In genomic region chr17:72134560-72135399, GRCh38 we compare ENCODE assay signal across 17 cellular contexts. TPM values are rescaled to one million over a fixed set of nuclear protein-coding genes. Genes with fewer than 3 reads are reported as not detected.
A peak's percentile ranks its signal among the peaks of the same experiment; 100 is the strongest.
DNase-seq lines count a peak whose midpoint lies in the region; ATAC-seq, FAIRE-seq and TF ChIP-seq lines count a peak whose summit lies in the region.
"Had no signal": no experiment of that assay in that cellular context is flagged by ENCODE, and none has a peak within 500 bp of the region (broad histone marks: within the 10 kb centered on the region; RNA-seq: fewer than 3 reads in every experiment).

No MANE protein-coding gene starts in this region.

- H4K20me1 ChIP-seq in PC-9 (ENCODE audit: insufficient read depth) (no peaks in the 10 kb centered on the region), fibroblast of lung (ENCODE audit: control insufficient read depth, extremely low read depth, insufficient read depth, low read length) (no peaks in the 10 kb centered on the region)

- intact Hi-C loops in left ventricle myocardium superior (cut with micrococcal nuclease), result no loop called here
- intact Hi-C loops in Right ventricle myocardium superior (cut with DNase I), result no loop called here
- intact Hi-C loops in PC-9 (cut with micrococcal nuclease; ENCODE audit: unreplicated experiment), result loop anchor here (2.0 kb wide), 1 partner anchor 32 kb away; no protein-coding TSS in a partner anchor

- TF ChIP-seq CTCF in PC-9 (conservative IDR thresholded peaks at IDR 0.05) (no peak), fibroblast of lung (conservative IDR thresholded peaks at IDR 0.05 in 1 of 2, IDR thresholded peaks at IDR 0.05 in 1 of 2; ENCODE audit: low read depth in 1 of 2, low read length in 2 of 2) (no peak), endothelial cell (IDR thresholded peaks at IDR 0.05; ENCODE audit: unreplicated experiment) (no peak)

- FAIRE-seq in urothelium cell line (lab: Jason Lieb, UNC), result peak; percentile 32
- FAIRE-seq: A204.1, GM19239 had no signal

- BruUV-seq in PC-9 (replicated peaks; lab: Mats Ljungman, UMichigan), result no TSS peak

- no peaks in the 10 kb centered on the region for H3K27me3 ChIP-seq in PC-9 (ENCODE audit: insufficient read depth, low read depth)
- no peaks in the 10 kb centered on the region for H3K27me3 ChIP-seq in fibroblast of lung (ENCODE audit: control insufficient read depth, insufficient read depth, low read length)
- H3K27me3 ChIP-seq: ascending aorta had no signal

- POLR2A ChIA-PET in PC-9 (lab: Charles Lee; ENCODE audit: unreplicated experiment), result interaction anchor here (0.5 to 0.8 kb wide), 3 partner anchors 144 to 223 kb away, joined by 3 to 9 read pairs (median 4); no protein-coding TSS in a partner anchor

- H2AFZ ChIP-seq in PC-9 (no peak overlapping the region), fibroblast of lung (ENCODE audit: low read length) (no peak overlapping the region)

- no peaks in the 10 kb centered on the region for H3K79me2 ChIP-seq in PC-9 (ENCODE audit: low read depth)
- no peaks in the 10 kb centered on the region for H3K79me2 ChIP-seq in fibroblast of lung (ENCODE audit: control insufficient read depth, insufficient read depth, low read length)

- H3K4me3 Mint-ChIP-seq in endothelial cell (ENCODE audit: unreplicated experiment), result no peak overlapping the region
- H3K4me3 Mint-ChIP-seq: activated CD8-positive, alpha-beta T cell treated with anti-CD3 and anti-CD28 coated beads, Interleukin-2, amount 10 ng/mL, durations not matched to agents 7 days and 5 days; naive thymus-derived CD4-positive, alpha-beta T cell had no signal

- no peaks in the 10 kb centered on the region for H3K9me3 ChIP-seq in PC-9 (ENCODE audit: insufficient read depth, low read depth)
- no peaks in the 10 kb centered on the region for H3K9me3 ChIP-seq in fibroblast of lung (ENCODE audit: control insufficient read depth, insufficient read depth, low read depth, low read length)
- H3K9me3 ChIP-seq: ascending aorta, psoas muscle had no signal

- CTCF ChIA-PET in PC-9 (lab: Charles Lee), result interaction anchor here (0.6 kb wide), 1 partner anchor 422 kb away, joined by 3 read pairs; no protein-coding TSS in a partner anchor

- H3K9ac ChIP-seq in fibroblast of lung (ENCODE audit: insufficient read depth, low read length), result no peak overlapping the region

- H3K9me3 Mint-ChIP-seq in endothelial cell (ENCODE audit: unreplicated experiment), result no peaks in the 10 kb centered on the region

- H3K4me1 ChIP-seq in PC-9 (replicated peaks; ENCODE audit: insufficient read depth) (peaks cover 46% of the 10 kb centered on the region), fibroblast of lung (ENCODE audit: control insufficient read depth, extremely low read depth, insufficient read depth, low read length) (peaks cover 5% of the 10 kb centered on the region)
- H3K4me1 ChIP-seq: ascending aorta, psoas muscle had no signal

- 0 out of 2 replicates have a peak overlapping the region, but pooled peaks have one; percentile 8 for H3K4me2 ChIP-seq in PC-9
- peak overlapping the region; percentile 30 for H3K4me2 ChIP-seq in fibroblast of lung (ENCODE audit: extremely low read depth, insufficient read depth, low read length)

- ATAC-seq in left ventricle myocardium superior, result peak; percentile 57
- no peak for ATAC-seq in Right ventricle myocardium superior (ENCODE audit: poor library complexity)
- ATAC-seq: activated CD8-positive, alpha-beta T cell treated with anti-CD3 and anti-CD28 coated beads, Interleukin-2, amount 10 ng/mL, durations not matched to agents 7 days and 5 days; naive thymus-derived CD4-positive, alpha-beta T cell had no signal

- H3K9me2 ChIP-seq in PC-9 (ENCODE audit: insufficient read depth), result no peaks in the 10 kb centered on the region

- no peaks in the 10 kb centered on the region for H3K36me3 Mint-ChIP-seq in endothelial cell (ENCODE audit: low read depth, unreplicated experiment)

- H3K27ac ChIP-seq in PC-9 (no peak overlapping the region), fibroblast of lung (ENCODE audit: insufficient read depth, low read length) (no peak overlapping the region)
- H3K27ac ChIP-seq: ascending aorta, psoas muscle had no signal

- H3K27me3 Mint-ChIP-seq in endothelial cell (ENCODE audit: unreplicated experiment), result no peaks in the 10 kb centered on the region

- H3K4me1 Mint-ChIP-seq in endothelial cell (ENCODE audit: unreplicated experiment), result no peaks in the 10 kb centered on the region

- H3K4me3 ChIP-seq in PC-9 (no peak overlapping the region), fibroblast of lung (replicated peaks in 1 of 4; ENCODE audit: control extremely low read depth in 1 of 4, insufficient read depth in 1 of 4, low read depth in 3 of 4, low read length in 4 of 4) (no peak overlapping the region)
- H3K4me3 ChIP-seq: ascending aorta, psoas muscle had no signal

- H3K36me3 ChIP-seq in PC-9 (ENCODE audit: low read depth), result no peaks in the 10 kb centered on the region
- no peaks in the 10 kb centered on the region for H3K36me3 ChIP-seq in fibroblast of lung (ENCODE audit: control insufficient read depth, insufficient read depth, low read length)
- H3K36me3 ChIP-seq: ascending aorta had no signal

- DNase-seq in left ventricle myocardium superior (no peak), Right ventricle myocardium superior (no peak), PC-9 (peak in 1 of 2 experiments; percentile 59), fibroblast of lung (ENCODE audit: low read depth in 2 of 2) (peak; percentile 75 to 90), urothelium cell line (ENCODE audit: low spot score) (no peak), endothelial cell (ENCODE audit: low spot score) (no peak), NCI-H510A treated with DMSO at 0.1 percent for 48 hours (lab: John Stamatoyannopoulos, UW) (no peak), NCI-H128 (lab: John Stamatoyannopoulos, UW; ENCODE audit: unreplicated experiment) (no peak)
- DNase-seq: activated CD8-positive, alpha-beta T cell treated with anti-CD3 and anti-CD28 coated beads, Interleukin-2, amount 10 ng/mL, durations not matched to agents 7 days and 5 days; activated effector memory CD4-positive, alpha-beta T cell treated with anti-CD3 and anti-CD28 coated beads, Interleukin-2, amount 50 U/mL, for 16 hours; dermis blood vessel endothelial cell; naive thymus-derived CD4-positive, alpha-beta T cell; NCI-H2081 treated with DMSO at 0.1 percent for 48 hours; psoas muscle had no signal

- H3K27ac Mint-ChIP-seq in endothelial cell (ENCODE audit: unreplicated experiment), result no peak overlapping the region
- H3K27ac Mint-ChIP-seq: activated CD8-positive, alpha-beta T cell treated with anti-CD3 and anti-CD28 coated beads, Interleukin-2, amount 10 ng/mL, durations not matched to agents 7 days and 5 days; naive thymus-derived CD4-positive, alpha-beta T cell had no signal

- peaks cover 8% of the 10 kb centered on the region; the same call in 1 of the 2 replicates for H3F3A ChIP-seq in PC-9 (ENCODE audit: insufficient read depth, low read depth)

RNA-seq across cellular contexts. Expression of gene SOX9, which starts 14.0 kb away (rescaled TPM):
- total RNA-seq in left ventricle myocardium superior (7.3 TPM), Right ventricle myocardium superior (10.9 TPM), PC-9 (2021) (21.7 and 25.0 TPM in 2 replicates), fibroblast of lung (4.1 and 5.4 TPM in 2 replicates), endothelial cell (ENCODE audit: unreplicated experiment) (5.1 TPM)
- polyA plus RNA-seq in fibroblast of lung, result 3.1 and 12.5 TPM in 2 replicates
- 6.2 and 20.5 TPM in 2 replicates for polyA plus RNA-seq in fibroblast of lung (2012)
- 2.3 and 5.8 TPM in 2 replicates for polyA minus RNA-seq in fibroblast of lung (ENCODE audit: low replicate concordance)
- total RNA-seq: activated CD8-positive, alpha-beta T cell treated with anti-CD3 and anti-CD28 coated beads, Interleukin-2, amount 10 ng/mL, durations not matched to agents 7 days and 5 days; naive thymus-derived CD4-positive, alpha-beta T cell had no signal
- polyA plus RNA-seq: naive thymus-derived CD4-positive, alpha-beta T cell had no signal

Comparison
In these comparisons a context has a peak if more than half of its experiments do, and no peak if none do; other contexts are left out.
1. DNase-seq: peak in fibroblast of lung (2 of 2); none in left ventricle myocardium superior (single experiment), Right ventricle myocardium superior (single experiment), urothelium cell line (single experiment), endothelial cell (single experiment), NCI-H510A treated with DMSO at 0.1 percent for 48 hours (single experiment) and NCI-H128 (single experiment).